1 cellular context compared by ENCODE assay signal in genomic region chr5:124718376-124718775, GRCh38.
TF ChIP-seq lines count a peak whose summit lies in the region.

No MANE protein-coding gene starts in this region.

TF ChIP-seq in HEK293, 187 proteins besides CTCF, POLR2A, EP300 and RAD21 (continued from another document):
- TF ChIP-seq GLIS2 (tag by site-specific recombination; IDR thresholded peaks at IDR 0.05) (no peak), ZNF266 (tag by site-specific recombination; IDR thresholded peaks at IDR 0.05; ENCODE audit: low read depth) (no peak), GLI2 (tag by site-specific recombination; IDR thresholded peaks at IDR 0.05; ENCODE audit: borderline replicate concordance, low read depth) (no peak), ZNF292 (tag by site-specific recombination; IDR thresholded peaks at IDR 0.05; ENCODE audit: borderline replicate concordance, low read depth) (no peak), TRIM28 (IDR thresholded peaks at IDR 0.05; ENCODE audit: borderline replicate concordance, low read length) (peak; percentile 85; the same call in 1 of the 2 replicates), ZNF660 (tag by site-specific recombination; IDR thresholded peaks at IDR 0.05) (no peak), ZNF544 (tag by site-specific recombination; IDR thresholded peaks at IDR 0.05) (no peak), ZNF366 (tag by site-specific recombination; conservative IDR thresholded peaks at IDR 0.05) (peak; percentile 65), MZF1 (tag by site-specific recombination; IDR thresholded peaks at IDR 0.05; ENCODE audit: borderline replicate concordance) (no peak), ZNF530 (tag by site-specific recombination; IDR thresholded peaks at IDR 0.05; ENCODE audit: low read depth) (no peak), HOXA7 (CRISPR knock-in tag; IDR thresholded peaks at IDR 0.05; ENCODE audit: borderline replicate concordance) (no peak), ZBTB44 (tag by site-specific recombination; IDR thresholded peaks at IDR 0.05) (peak; percentile 54), ZBTB48 (tag by site-specific recombination; IDR thresholded peaks at IDR 0.05) (no peak), BCL11B (tag by site-specific recombination; IDR thresholded peaks at IDR 0.05; ENCODE audit: low read depth) (0 out of 2 replicates have a peak, but pooled peaks have one; percentile 31), GFI1B (tag by site-specific recombination; IDR thresholded peaks at IDR 0.05) (no peak), KLF1 (tag by site-specific recombination; IDR thresholded peaks at IDR 0.05) (no peak), FEZF1 (tag by site-specific recombination; IDR thresholded peaks at IDR 0.05) (peak; percentile 89), PRDM6 (tag by site-specific recombination; IDR thresholded peaks at IDR 0.05) (peak; percentile 86), ZNF19 (tag by site-specific recombination; IDR thresholded peaks at IDR 0.05; ENCODE audit: low read depth) (no peak), KLF16 (tag by site-specific recombination; IDR thresholded peaks at IDR 0.05) (peak; percentile 41; the same call in 1 of the 2 replicates), ZNF114 (tag by site-specific recombination; IDR thresholded peaks at IDR 0.05) (no peak), WT1 (tag by site-specific recombination; IDR thresholded peaks at IDR 0.05) (peak; percentile 41; the same call in 1 of the 2 replicates), ZNF501 (tag by site-specific recombination; IDR thresholded peaks at IDR 0.05) (0 out of 2 replicates have a peak, but pooled peaks have one; percentile 37), ZNF610 (tag by site-specific recombination; IDR thresholded peaks at IDR 0.05; ENCODE audit: borderline replicate concordance) (no peak), ZNF843 (tag by site-specific recombination; IDR thresholded peaks at IDR 0.05) (peak; percentile 79), KLF9 (tag by site-specific recombination; IDR thresholded peaks at IDR 0.05; ENCODE audit: low read depth) (no peak), SETDB1 (IDR thresholded peaks at IDR 0.05; ENCODE audit: insufficient read length, low read length) (no peak), ZFP41 (tag by site-specific recombination; IDR thresholded peaks at IDR 0.05; ENCODE audit: borderline replicate concordance) (no peak), ZNF221 (tag by site-specific recombination; IDR thresholded peaks at IDR 0.05; ENCODE audit: borderline replicate concordance) (no peak), ZNF146 (tag by site-specific recombination; IDR thresholded peaks at IDR 0.05) (no peak), ZNF10 (tag by site-specific recombination; IDR thresholded peaks at IDR 0.05) (no peak)
